In the genomic region with DNA sequence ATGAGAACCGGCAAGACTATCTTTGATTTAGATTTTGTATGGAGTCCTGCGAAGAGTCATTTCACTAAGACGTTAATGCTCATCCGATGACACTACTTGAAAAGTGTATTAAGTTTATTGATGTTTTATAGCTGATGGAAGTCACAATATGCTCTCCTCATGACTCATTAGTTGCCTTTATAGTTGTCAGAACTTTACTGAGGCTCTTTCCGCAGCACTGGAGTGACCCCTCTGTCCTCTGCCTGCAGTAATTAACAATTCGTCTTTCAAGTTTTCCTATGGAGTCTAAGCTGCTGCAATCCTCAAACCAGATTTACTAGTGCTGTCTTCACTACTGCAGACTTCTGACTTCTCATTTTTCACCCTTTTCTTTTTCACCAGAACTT, we compare ENCODE assay signal across 7 cellular contexts. TPM values are rescaled to one million over a fixed set of nuclear protein-coding genes. Genes with fewer than 3 reads are reported as not detected.
DNase-seq lines count a peak whose midpoint lies in the region; ATAC-seq and TF ChIP-seq lines count a peak whose summit lies in the region.

No MANE protein-coding gene starts in this region.

- H3K4me1 ChIP-seq in prostate gland (replicated peaks), result peaks cover 4% of the 10 kb centered on the region

- ATAC-seq in HG03565 (IDR thresholded peaks at IDR 0.05; ENCODE audit: unreplicated experiment) (no peak), HG03097 (IDR thresholded peaks at IDR 0.05; ENCODE audit: low FRiP score, unreplicated experiment) (no peak), HG03045 (IDR thresholded peaks at IDR 0.05; ENCODE audit: unreplicated experiment) (no peak)

- WGBS in prostate gland, result 3% methylated on average over 6 of the region's 6 CpGs

- peaks cover 7% of the 10 kb centered on the region; the same call in 1 of the 2 replicates for H4K20me1 ChIP-seq in SU-DHL-6 (ENCODE audit: low read depth, low read length)

- TF ChIP-seq CTCF in SU-DHL-6 (IDR thresholded peaks at IDR 0.05; ENCODE audit: insufficient read depth, low read length, poor library complexity, severe bottlenecking) (no peak), fibroblast of mammary gland (conservative IDR thresholded peaks at IDR 0.05; ENCODE audit: control insufficient read depth, insufficient read depth, low read depth, low read length) (no peak), prostate gland (IDR thresholded peaks at IDR 0.05) (no peak)

- no peaks in the 10 kb centered on the region for H3K27me3 ChIP-seq in SU-DHL-6 (ENCODE audit: low read length)
- H3K27me3 ChIP-seq in prostate gland (replicated peaks; ENCODE audit: insufficient read depth), result no peaks in the 10 kb centered on the region

- H3K27ac ChIP-seq in SU-DHL-6 (ENCODE audit: low read depth, low read length) (peak overlapping the region; percentile 78; the same call in 1 of the 2 replicates), prostate gland (peak overlapping the region; percentile 96 to 97)

- H3K9me3 ChIP-seq in SU-DHL-6 (ENCODE audit: insufficient read depth, low read length), result no peaks in the 10 kb centered on the region
- no peaks in the 10 kb centered on the region for H3K9me3 ChIP-seq in prostate gland

- TF ChIP-seq POLR2A in prostate gland (IDR thresholded peaks at IDR 0.05), result no peak

- H3K36me3 ChIP-seq in SU-DHL-6 (ENCODE audit: low read length) (peaks cover 9% of the 10 kb centered on the region), prostate gland (no peaks in the 10 kb centered on the region)

- intact Hi-C loops in prostate gland (cut with DNase I), result loop anchor here (2.0 kb wide), 1 partner anchor 33 kb away; the partner anchor contains the start of gene LTN1

- H3K4me3 ChIP-seq in SU-DHL-6 (ENCODE audit: insufficient read depth, low read length, poor library complexity, severe bottlenecking) (peak overlapping the region; percentile 81), fibroblast of mammary gland (ENCODE audit: control insufficient read depth, low read depth, low read length) (peak overlapping the region; percentile 78), prostate gland (peak overlapping the region; percentile 64 to 66)

- H3F3A ChIP-seq in SU-DHL-6 (ENCODE audit: insufficient read depth), result peaks cover 18% of the 10 kb centered on the region

- no peaks in the 10 kb centered on the region for H3K9me2 ChIP-seq in SU-DHL-6 (replicated peaks; ENCODE audit: insufficient read depth, low read length)

- H3K79me2 ChIP-seq in SU-DHL-6 (ENCODE audit: insufficient read depth, low read length), result peaks cover 42% of the 10 kb centered on the region

- peak overlapping the region; percentile 71 for H3K9ac ChIP-seq in SU-DHL-6 (ENCODE audit: low read length)

- peak; percentile 35 for DNase-seq in HCEC 1CT
- peak; percentile 55 for DNase-seq in fibroblast of mammary gland (ENCODE audit: low read depth)
- DNase-seq in prostate gland (ENCODE audit: low spot score), result no peak

- peak overlapping the region; percentile 3 for H2AFZ ChIP-seq in SU-DHL-6 (ENCODE audit: low read depth, low read length, severe bottlenecking)

- H3K4me2 ChIP-seq in SU-DHL-6 (ENCODE audit: low read depth, low read length, poor library complexity, severe bottlenecking), result peak overlapping the region; percentile 87

RNA-seq across cellular contexts. Expression of gene USP16, which starts 0.9 kb away (rescaled TPM):
- total RNA-seq in prostate gland, result 10 to 100 TPM; 27.1 to 35.6 TPM

RNA-seq across cellular contexts. Expression of gene RWDD2B, which starts 6.2 kb away (rescaled TPM):
- 10 to 100 TPM; 13.0 to 13.1 TPM for total RNA-seq in prostate gland

RNA-seq across cellular contexts. Expression of gene LTN1, which starts 32.6 kb away (rescaled TPM):
- total RNA-seq in prostate gland, result 10 to 100 TPM; 24.6 to 29.5 TPM

RNA-seq across cellular contexts. Expression of gene CCT8, which starts 48.1 kb away (rescaled TPM):
- 100 to 1,000 TPM; 101 to 105 TPM for total RNA-seq in prostate gland
